ENCODE assay signal across 26 cellular contexts in the genomic region with DNA sequence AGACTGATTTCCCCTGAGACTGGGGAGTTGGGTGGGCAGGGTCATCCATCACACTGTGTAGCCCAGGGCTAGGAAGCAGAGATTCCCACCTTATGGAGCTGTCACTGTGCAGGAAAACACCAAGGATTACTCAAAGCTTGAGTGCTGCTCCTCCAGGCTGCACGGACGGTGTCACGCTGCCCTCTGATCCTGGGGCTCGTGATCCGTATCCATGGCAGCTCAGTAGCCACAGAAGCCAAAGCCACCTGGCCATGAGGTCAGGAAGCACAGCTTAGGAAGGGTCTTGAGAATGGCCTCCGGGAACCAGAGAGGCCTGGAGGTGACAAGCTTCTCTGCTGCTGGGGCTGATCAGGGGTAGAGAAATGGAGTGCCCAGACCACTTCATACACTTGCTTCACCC.
"Had no signal": no experiment of that assay in that cellular context is flagged by ENCODE, and none has a peak within 500 bp of the region (broad histone marks: within the 10 kb centered on the region; RNA-seq: fewer than 3 reads in every experiment).

No MANE protein-coding gene starts in this region.

- H3K4me1 Mint-ChIP-seq: activated naive CD4-positive, alpha-beta T cell treated with anti-CD3 and anti-CD28 coated beads, Interleukin-2, amount 50 U/mL, for 24 hours; activated naive CD8-positive, alpha-beta T cell treated with anti-CD3 and anti-CD28 coated beads, Interleukin-2, amount 10 ng/mL, durations not matched to agents 7 days and 5 days; activated T-helper 17 cell treated with anti-CD3 and anti-CD28 coated beads, Interleukin-2, amount 50 U/mL, for 72 hours; central memory CD8-positive, alpha-beta T cell; endodermal cell had no signal

- DNase-seq: activated CD4-positive, alpha-beta T cell treated with anti-CD3 and anti-CD28 coated beads for 48 hours; activated CD4-positive, alpha-beta T cell treated with anti-CD3 and anti-CD28 coated beads, Interleukin-2, amount 50 U/mL, for 1 hour; activated CD4-positive, alpha-beta T cell treated with anti-CD3 and anti-CD28 coated beads, Interleukin-2, amount 50 U/mL, for 48 hours; activated CD8-positive, alpha-beta memory T cell treated with anti-CD3 and anti-CD28 coated beads for 24 hours; activated CD8-positive, alpha-beta T cell treated with anti-CD3 and anti-CD28 coated beads for 36 hours; activated effector memory CD4-positive, alpha-beta T cell treated with anti-CD3 and anti-CD28 coated beads, Interleukin-2, amount 50 U/mL, for 16 hours; activated naive CD4-positive, alpha-beta T cell treated with anti-CD3 and anti-CD28 coated beads for 36 hours; activated naive CD8-positive, alpha-beta T cell treated with anti-CD3 and anti-CD28 coated beads, Interleukin-2, amount 10 ng/mL, durations not matched to agents 7 days and 5 days; activated T-cell treated with anti-CD3 and anti-CD28 coated beads, Interleukin-2, amount 50 U/mL, for 4 hours; amniotic stem cell; anterior cingulate cortex; dorsolateral prefrontal cortex; effector memory CD4-positive, alpha-beta T cell; endodermal cell; foreskin fibroblast; gastrocnemius medialis; glutamatergic neuron; heart left ventricle; T-helper 2 cell had no signal

- H3K36me3 Mint-ChIP-seq: activated naive CD4-positive, alpha-beta T cell treated with anti-CD3 and anti-CD28 coated beads, Interleukin-2, amount 50 U/mL, for 24 hours; activated naive CD8-positive, alpha-beta T cell treated with anti-CD3 and anti-CD28 coated beads, Interleukin-2, amount 10 ng/mL, durations not matched to agents 7 days and 5 days; WTC11 had no signal

- H3K9me3 ChIP-seq: gastrocnemius medialis, heart left ventricle had no signal

- H3K27ac Mint-ChIP-seq: activated CD8-positive, alpha-beta T cell treated with anti-CD3 and anti-CD28 coated beads for 36 hours; activated naive CD4-positive, alpha-beta T cell treated with anti-CD3 and anti-CD28 coated beads for 36 hours; activated naive CD4-positive, alpha-beta T cell treated with anti-CD3 and anti-CD28 coated beads, Interleukin-2, amount 50 U/mL, for 24 hours; activated naive CD8-positive, alpha-beta T cell treated with anti-CD3 and anti-CD28 coated beads, Interleukin-2, amount 10 ng/mL, durations not matched to agents 7 days and 5 days; activated T-helper 17 cell treated with anti-CD3 and anti-CD28 coated beads, Interleukin-2, amount 50 U/mL, for 72 hours; dendritic cell treated with granulocyte-macrophage colony-stimulating factor and Interleukin-4, amounts not matched to agents 40 ng/mL and 50 ng/mL, for 4 days; endodermal cell; WTC11 had no signal

- H3K27me3 Mint-ChIP-seq: activated naive CD4-positive, alpha-beta T cell treated with anti-CD3 and anti-CD28 coated beads, Interleukin-2, amount 50 U/mL, for 24 hours; activated naive CD8-positive, alpha-beta T cell treated with anti-CD3 and anti-CD28 coated beads, Interleukin-2, amount 10 ng/mL, durations not matched to agents 7 days and 5 days; activated T-helper 17 cell treated with anti-CD3 and anti-CD28 coated beads, Interleukin-2, amount 50 U/mL, for 72 hours had no signal

- H3K4me3 Mint-ChIP-seq: activated CD8-positive, alpha-beta T cell treated with anti-CD3 and anti-CD28 coated beads for 36 hours; activated naive CD4-positive, alpha-beta T cell treated with anti-CD3 and anti-CD28 coated beads for 36 hours; activated naive CD4-positive, alpha-beta T cell treated with anti-CD3 and anti-CD28 coated beads, Interleukin-2, amount 50 U/mL, for 24 hours; activated naive CD8-positive, alpha-beta T cell treated with anti-CD3 and anti-CD28 coated beads, Interleukin-2, amount 10 ng/mL, durations not matched to agents 7 days and 5 days; activated T-cell treated with anti-CD3 and anti-CD28 coated beads, Interleukin-2, amount 50 U/mL, for 4 hours; activated T-helper 17 cell treated with anti-CD3 and anti-CD28 coated beads, Interleukin-2, amount 50 U/mL, for 72 hours; central memory CD8-positive, alpha-beta T cell; dendritic cell treated with granulocyte-macrophage colony-stimulating factor and Interleukin-4, amounts not matched to agents 40 ng/mL and 50 ng/mL, for 4 days; endodermal cell; WTC11 had no signal

- H3K27ac ChIP-seq: brain microvascular endothelial cell, coronary artery, gastrocnemius medialis, heart left ventricle had no signal

- H3K36me3 ChIP-seq: brain microvascular endothelial cell, gastrocnemius medialis, heart left ventricle had no signal

- H3K9me3 Mint-ChIP-seq: activated CD8-positive, alpha-beta T cell treated with anti-CD3 and anti-CD28 coated beads for 36 hours; activated naive CD4-positive, alpha-beta T cell treated with anti-CD3 and anti-CD28 coated beads for 36 hours; activated naive CD4-positive, alpha-beta T cell treated with anti-CD3 and anti-CD28 coated beads, Interleukin-2, amount 50 U/mL, for 24 hours; activated naive CD8-positive, alpha-beta T cell treated with anti-CD3 and anti-CD28 coated beads, Interleukin-2, amount 10 ng/mL, durations not matched to agents 7 days and 5 days; activated T-cell treated with anti-CD3 and anti-CD28 coated beads, Interleukin-2, amount 50 U/mL, for 4 hours; activated T-helper 17 cell treated with anti-CD3 and anti-CD28 coated beads, Interleukin-2, amount 50 U/mL, for 72 hours; central memory CD8-positive, alpha-beta T cell; dendritic cell treated with granulocyte-macrophage colony-stimulating factor and Interleukin-4, amounts not matched to agents 40 ng/mL and 50 ng/mL, for 4 days; endodermal cell had no signal

- H3K27me3 ChIP-seq: dorsolateral prefrontal cortex, gastrocnemius medialis, heart left ventricle had no signal

- H3K4me3 ChIP-seq: coronary artery, dorsolateral prefrontal cortex, gastrocnemius medialis, heart left ventricle had no signal
